In the genomic region with DNA sequence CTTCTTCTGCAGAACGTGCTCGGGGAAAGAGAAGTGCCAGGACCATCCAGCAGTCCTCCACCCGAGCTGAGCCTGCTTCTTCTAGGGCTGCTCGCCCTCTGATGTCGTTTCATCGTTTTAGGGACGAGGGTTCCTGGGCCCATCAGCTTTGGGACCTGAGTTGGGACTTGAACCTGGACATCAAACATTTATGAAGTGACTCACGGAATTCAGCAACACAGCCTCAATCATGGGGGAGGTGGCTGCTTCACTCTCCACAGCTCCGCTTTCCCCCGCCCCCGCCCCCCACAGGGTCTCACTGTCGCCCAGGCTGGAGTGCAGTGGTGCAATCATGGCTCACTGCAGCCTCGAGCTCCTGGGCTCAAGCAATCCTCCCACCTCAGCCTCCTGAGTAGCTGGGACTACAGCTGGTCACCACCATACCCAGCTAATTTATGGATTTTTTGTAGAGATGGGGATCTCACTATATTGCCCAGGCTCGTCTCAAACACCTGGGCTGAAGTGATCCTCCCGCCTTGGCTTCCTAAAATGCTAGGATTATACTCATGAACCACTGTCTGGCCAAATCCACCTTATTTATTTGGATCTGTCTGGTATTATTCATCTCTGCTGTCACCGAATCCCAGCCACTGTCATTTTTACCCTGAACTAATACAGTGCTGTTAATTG, we compare ENCODE assay signal across 8 cellular contexts. TPM values are rescaled to one million over a fixed set of nuclear protein-coding genes. Genes with fewer than 3 reads are reported as not detected.
A peak's percentile ranks its signal among the peaks of the same experiment; 100 is the strongest.
DNase-seq lines count a peak whose midpoint lies in the region; ATAC-seq and TF ChIP-seq lines count a peak whose summit lies in the region.

No MANE protein-coding gene starts in this region.

- peak; percentile 29 for DNase-seq in activated naive CD4-positive, alpha-beta T cell treated with anti-CD3 and anti-CD28 coated beads for 36 hours
- no peak for DNase-seq in activated naive CD4-positive, alpha-beta T cell treated with anti-CD3 and anti-CD28 coated beads, Interleukin-2, amount 50 U/mL, for 16 hours
- DNase-seq in RWPE1 (ENCODE audit: low spot score) (no peak), GDM1 (lab: John Stamatoyannopoulos, UW) (no peak), A172 (ENCODE audit: low spot score) (no peak)

- no peaks in the 10 kb centered on the region for H3K27me3 Mint-ChIP-seq in activated naive CD4-positive, alpha-beta T cell treated with anti-CD3 and anti-CD28 coated beads for 36 hours (ENCODE audit: low read depth)
- H3K27me3 Mint-ChIP-seq in nephron (ENCODE audit: low read depth) = peaks cover 10% of the 10 kb centered on the region

- H3K27ac ChIP-seq in RWPE1 = peak overlapping the region; percentile 77

- H3K9me3 Mint-ChIP-seq in activated naive CD4-positive, alpha-beta T cell treated with anti-CD3 and anti-CD28 coated beads for 36 hours = no peaks in the 10 kb centered on the region
- no peaks in the 10 kb centered on the region for H3K9me3 Mint-ChIP-seq in nephron

- peak overlapping the region; percentile 98 for H3K4me3 Mint-ChIP-seq in activated naive CD4-positive, alpha-beta T cell treated with anti-CD3 and anti-CD28 coated beads for 36 hours
- H3K4me3 Mint-ChIP-seq in nephron = peak overlapping the region; percentile 91 to 94 (median 91)

- H3K36me3 Mint-ChIP-seq in activated naive CD4-positive, alpha-beta T cell treated with anti-CD3 and anti-CD28 coated beads for 36 hours (ENCODE audit: low read depth) = peaks cover 7% of the 10 kb centered on the region
- peaks cover 4% of the 10 kb centered on the region for H3K36me3 Mint-ChIP-seq in nephron (ENCODE audit: low read depth)

- no peak for TF ChIP-seq CTCF in RWPE1 (conservative IDR thresholded peaks at IDR 0.05; ENCODE audit: low read depth)
- no peak for TF ChIP-seq CTCF in nephron (IDR thresholded peaks at IDR 0.05; ENCODE audit: unreplicated experiment in 3 of 3)

- POLR2A ChIA-PET in RWPE1 (lab: Yijun Ruan, JAX; ENCODE audit: low non-redundant PET) = no interaction called here

- no peaks in the 10 kb centered on the region for H3K27me3 ChIP-seq in endocrine pancreas (ENCODE audit: control insufficient read depth, insufficient read depth, low read length)

- peak overlapping the region; percentile 80 for H3K4me3 ChIP-seq in endocrine pancreas (ENCODE audit: control insufficient read depth, insufficient read depth, low read length)

- CTCF ChIA-PET in activated naive CD4-positive, alpha-beta T cell treated with anti-CD3 and anti-CD28 coated beads for 36 hours (lab: Charles Lee) = interaction anchor here (0.7 to 5.3 kb wide), 4 partner anchors 9 to 104 kb away, joined by 4 to 23 read pairs (median 5); no protein-coding TSS in a partner anchor
- CTCF ChIA-PET in RWPE1 (lab: Yijun Ruan, JAX) = no interaction called here

- H3K36me3 ChIP-seq in endocrine pancreas (ENCODE audit: control insufficient read depth, insufficient read depth, low read length) = no peaks in the 10 kb centered on the region

- intact Hi-C loops in activated naive CD4-positive, alpha-beta T cell treated with anti-CD3 and anti-CD28 coated beads for 36 hours (cut with micrococcal nuclease) = loop anchor here (1.0 to 10.0 kb wide), 6 partner anchors 15 to 578 kb away; a partner anchor contains a TSS

- H3K4me1 Mint-ChIP-seq in activated naive CD4-positive, alpha-beta T cell treated with anti-CD3 and anti-CD28 coated beads for 36 hours (ENCODE audit: low read depth) = peaks cover 36% of the 10 kb centered on the region
- peaks cover 29% of the 10 kb centered on the region for H3K4me1 Mint-ChIP-seq in nephron

- H3K9me3 ChIP-seq in endocrine pancreas (ENCODE audit: control insufficient read depth, low read length) = no peaks in the 10 kb centered on the region

- H3K27ac Mint-ChIP-seq in activated naive CD4-positive, alpha-beta T cell treated with anti-CD3 and anti-CD28 coated beads for 36 hours = peak overlapping the region; percentile 71
- peak overlapping the region; percentile 73 to 89 (median 84) for H3K27ac Mint-ChIP-seq in nephron

- H3K9ac ChIP-seq in endocrine pancreas (ENCODE audit: control insufficient read depth, insufficient read depth, low read length) = peak overlapping the region; percentile 76

- H3K4me1 ChIP-seq in endocrine pancreas (ENCODE audit: control insufficient read depth, insufficient read depth, low read length) = no peaks in the 10 kb centered on the region

- no peak for ATAC-seq in HG03442 (IDR thresholded peaks at IDR 0.05; ENCODE audit: unreplicated experiment)

RNA-seq across cellular contexts. Expression of a gene that starts 0.7 kb away (rescaled TPM):
- 10 to 100 TPM; 60.6 TPM for total RNA-seq in activated naive CD4-positive, alpha-beta T cell treated with anti-CD3 and anti-CD28 coated beads for 36 hours
- total RNA-seq in A172 (2014; rRNA removed; shearing (Covaris generic)) = 36.1 and 39.7 TPM in 2 replicates

RNA-seq across cellular contexts. Expression of a gene that starts 16.0 kb away (rescaled TPM):
- total RNA-seq in activated naive CD4-positive, alpha-beta T cell treated with anti-CD3 and anti-CD28 coated beads for 36 hours = 10 to 100 TPM; 55.2 to 56.1 TPM
- total RNA-seq in A172 (2014; rRNA removed; shearing (Covaris generic)) = 48.5 and 50.3 TPM in 2 replicates

RNA-seq across cellular contexts. Expression of a gene that starts 30.9 kb away (rescaled TPM):
- total RNA-seq in activated naive CD4-positive, alpha-beta T cell treated with anti-CD3 and anti-CD28 coated beads for 36 hours = 10 to 100 TPM; 58.9 to 69.2 TPM
- 35.9 and 40.1 TPM in 2 replicates for total RNA-seq in A172 (2014; rRNA removed; shearing (Covaris generic))

RNA-seq across cellular contexts. Expression of a gene that starts 32.8 kb away (rescaled TPM):
- total RNA-seq in activated naive CD4-positive, alpha-beta T cell treated with anti-CD3 and anti-CD28 coated beads for 36 hours = 10 to 100 TPM; 60.3 to 63.0 TPM
- 26.6 and 28.6 TPM in 2 replicates for total RNA-seq in A172 (2014; rRNA removed; shearing (Covaris generic))

RNA-seq across cellular contexts. Expression of a gene that starts 47.5 kb away (rescaled TPM):
- not detected for total RNA-seq in activated naive CD4-positive, alpha-beta T cell treated with anti-CD3 and anti-CD28 coated beads for 36 hours
- not detected in 2 replicates for total RNA-seq in A172 (2014; rRNA removed; shearing (Covaris generic))
